In genomic region chr1:219414250-219414649, GRCh38 we compare ENCODE assay signal across 1 cellular context.
A peak's percentile ranks its signal among the peaks of the same experiment; 100 is the strongest.
TF ChIP-seq lines count a peak whose summit lies in the region.

No MANE protein-coding gene starts in this region.

TF ChIP-seq in HepG2, 621 proteins besides CTCF, POLR2A, EP300 and RAD21 (continued from another document and continues in another):
- TF ChIP-seq THRA (CRISPR knock-in tag; IDR thresholded peaks at IDR 0.05; ENCODE audit: borderline replicate concordance) (0 out of 2 replicates have a peak, but pooled peaks have one; percentile 40), ZNF768 (CRISPR knock-in tag; IDR thresholded peaks at IDR 0.05) (no peak), ONECUT2 (CRISPR knock-in tag; IDR thresholded peaks at IDR 0.05) (peak; percentile 59; the same call in 1 of the 2 replicates), KAT7 (CRISPR knock-in tag; IDR thresholded peaks at IDR 0.05; ENCODE audit: borderline replicate concordance) (no peak), ZNF451 (CRISPR knock-in tag; IDR thresholded peaks at IDR 0.05) (no peak), ZNF543 (CRISPR knock-in tag; IDR thresholded peaks at IDR 0.05) (no peak), NCOA1 (CRISPR knock-in tag; IDR thresholded peaks at IDR 0.05) (no peak), ZNF782 (CRISPR knock-in tag; IDR thresholded peaks at IDR 0.05; ENCODE audit: borderline replicate concordance) (no peak), ATAD3A (CRISPR knock-in tag; IDR thresholded peaks at IDR 0.05) (no peak), ELF4 (CRISPR knock-in tag; IDR thresholded peaks at IDR 0.05; ENCODE audit: borderline replicate concordance) (no peak), NR3C1 (CRISPR knock-in tag; IDR thresholded peaks at IDR 0.05) (no peak), ZNF484 (CRISPR knock-in tag; IDR thresholded peaks at IDR 0.05; ENCODE audit: borderline replicate concordance, low read depth) (no peak), ZNF17 (CRISPR knock-in tag; IDR thresholded peaks at IDR 0.05) (no peak), BRCA1 (CRISPR knock-in tag; IDR thresholded peaks at IDR 0.05) (no peak), SRY (CRISPR knock-in tag; IDR thresholded peaks at IDR 0.05) (no peak), ZNF24 (IDR thresholded peaks at IDR 0.05) (peak; percentile 37; the same call in 1 of the 2 replicates), DR1 (CRISPR knock-in tag; IDR thresholded peaks at IDR 0.05) (no peak), MLLT10 (CRISPR knock-in tag; IDR thresholded peaks at IDR 0.05) (no peak), MAX (IDR thresholded peaks at IDR 0.05) (no peak), ZFP90 (CRISPR knock-in tag; IDR thresholded peaks at IDR 0.05; ENCODE audit: borderline replicate concordance) (no peak), FOXC1 (CRISPR knock-in tag; IDR thresholded peaks at IDR 0.05; ENCODE audit: borderline replicate concordance) (no peak), ZBTB21 (CRISPR knock-in tag; IDR thresholded peaks at IDR 0.05) (no peak), KLF6 (CRISPR knock-in tag; IDR thresholded peaks at IDR 0.05) (no peak), TRIM22 (IDR thresholded peaks at IDR 0.05) (no peak), RARG (CRISPR knock-in tag; IDR thresholded peaks at IDR 0.05; ENCODE audit: low read depth) (no peak), PATZ1 (CRISPR knock-in tag; IDR thresholded peaks at IDR 0.05) (no peak), JARID2 (CRISPR knock-in tag; IDR thresholded peaks at IDR 0.05; ENCODE audit: insufficient replicate concordance) (no peak), ZNF616 (CRISPR knock-in tag; IDR thresholded peaks at IDR 0.05; ENCODE audit: low read depth) (no peak), ZNF224 (CRISPR knock-in tag; IDR thresholded peaks at IDR 0.05) (no peak), ZNF33B (CRISPR knock-in tag; IDR thresholded peaks at IDR 0.05) (no peak), FOXJ3 (CRISPR knock-in tag; IDR thresholded peaks at IDR 0.05; ENCODE audit: borderline replicate concordance) (peak; percentile 60; the same call in 1 of the 2 replicates), AKAP8 (CRISPR knock-in tag; IDR thresholded peaks at IDR 0.05) (no peak), ZFX (CRISPR knock-in tag; IDR thresholded peaks at IDR 0.05; ENCODE audit: low read depth) (no peak), NFATC3 (CRISPR knock-in tag; IDR thresholded peaks at IDR 0.05) (no peak), CBFB (CRISPR knock-in tag; IDR thresholded peaks at IDR 0.05) (no peak), FOXK2 (IDR thresholded peaks at IDR 0.05) (no peak), PCBP1 (IDR thresholded peaks at IDR 0.05; ENCODE audit: borderline replicate concordance, low read depth, low read length) (no peak), ZNF879 (CRISPR knock-in tag; IDR thresholded peaks at IDR 0.05) (no peak), THYN1 (CRISPR knock-in tag; IDR thresholded peaks at IDR 0.05; ENCODE audit: borderline replicate concordance, low read depth) (no peak), ZNF335 (CRISPR knock-in tag; IDR thresholded peaks at IDR 0.05) (0 out of 2 replicates have a peak, but pooled peaks have one; percentile 55), E2F5 (CRISPR knock-in tag; conservative IDR thresholded peaks at IDR 0.05) (no peak), PHF5A (CRISPR knock-in tag; IDR thresholded peaks at IDR 0.05; ENCODE audit: low read depth, unreplicated experiment) (peak; percentile 37), AGO2 (optimal IDR thresholded peaks at IDR 0.05; ENCODE audit: low read depth, low read length) (no peak), ZSCAN9 (CRISPR knock-in tag; IDR thresholded peaks at IDR 0.05; ENCODE audit: borderline replicate concordance) (no peak), HMGXB3 (CRISPR knock-in tag; IDR thresholded peaks at IDR 0.05; ENCODE audit: borderline replicate concordance) (no peak)
- TF ChIP-seq, protein P1, sequence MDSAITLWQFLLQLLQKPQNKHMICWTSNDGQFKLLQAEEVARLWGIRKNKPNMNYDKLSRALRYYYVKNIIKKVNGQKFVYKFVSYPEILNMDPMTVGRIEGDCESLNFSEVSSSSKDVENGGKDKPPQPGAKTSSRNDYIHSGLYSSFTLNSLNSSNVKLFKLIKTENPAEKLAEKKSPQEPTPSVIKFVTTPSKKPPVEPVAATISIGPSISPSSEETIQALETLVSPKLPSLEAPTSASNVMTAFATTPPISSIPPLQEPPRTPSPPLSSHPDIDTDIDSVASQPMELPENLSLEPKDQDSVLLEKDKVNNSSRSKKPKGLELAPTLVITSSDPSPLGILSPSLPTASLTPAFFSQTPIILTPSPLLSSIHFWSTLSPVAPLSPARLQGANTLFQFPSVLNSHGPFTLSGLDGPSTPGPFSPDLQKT (CRISPR knock-in tag; IDR thresholded peaks at IDR 0.05; ENCODE audit: borderline replicate concordance), result no peak
- TF ChIP-seq, protein P2, sequence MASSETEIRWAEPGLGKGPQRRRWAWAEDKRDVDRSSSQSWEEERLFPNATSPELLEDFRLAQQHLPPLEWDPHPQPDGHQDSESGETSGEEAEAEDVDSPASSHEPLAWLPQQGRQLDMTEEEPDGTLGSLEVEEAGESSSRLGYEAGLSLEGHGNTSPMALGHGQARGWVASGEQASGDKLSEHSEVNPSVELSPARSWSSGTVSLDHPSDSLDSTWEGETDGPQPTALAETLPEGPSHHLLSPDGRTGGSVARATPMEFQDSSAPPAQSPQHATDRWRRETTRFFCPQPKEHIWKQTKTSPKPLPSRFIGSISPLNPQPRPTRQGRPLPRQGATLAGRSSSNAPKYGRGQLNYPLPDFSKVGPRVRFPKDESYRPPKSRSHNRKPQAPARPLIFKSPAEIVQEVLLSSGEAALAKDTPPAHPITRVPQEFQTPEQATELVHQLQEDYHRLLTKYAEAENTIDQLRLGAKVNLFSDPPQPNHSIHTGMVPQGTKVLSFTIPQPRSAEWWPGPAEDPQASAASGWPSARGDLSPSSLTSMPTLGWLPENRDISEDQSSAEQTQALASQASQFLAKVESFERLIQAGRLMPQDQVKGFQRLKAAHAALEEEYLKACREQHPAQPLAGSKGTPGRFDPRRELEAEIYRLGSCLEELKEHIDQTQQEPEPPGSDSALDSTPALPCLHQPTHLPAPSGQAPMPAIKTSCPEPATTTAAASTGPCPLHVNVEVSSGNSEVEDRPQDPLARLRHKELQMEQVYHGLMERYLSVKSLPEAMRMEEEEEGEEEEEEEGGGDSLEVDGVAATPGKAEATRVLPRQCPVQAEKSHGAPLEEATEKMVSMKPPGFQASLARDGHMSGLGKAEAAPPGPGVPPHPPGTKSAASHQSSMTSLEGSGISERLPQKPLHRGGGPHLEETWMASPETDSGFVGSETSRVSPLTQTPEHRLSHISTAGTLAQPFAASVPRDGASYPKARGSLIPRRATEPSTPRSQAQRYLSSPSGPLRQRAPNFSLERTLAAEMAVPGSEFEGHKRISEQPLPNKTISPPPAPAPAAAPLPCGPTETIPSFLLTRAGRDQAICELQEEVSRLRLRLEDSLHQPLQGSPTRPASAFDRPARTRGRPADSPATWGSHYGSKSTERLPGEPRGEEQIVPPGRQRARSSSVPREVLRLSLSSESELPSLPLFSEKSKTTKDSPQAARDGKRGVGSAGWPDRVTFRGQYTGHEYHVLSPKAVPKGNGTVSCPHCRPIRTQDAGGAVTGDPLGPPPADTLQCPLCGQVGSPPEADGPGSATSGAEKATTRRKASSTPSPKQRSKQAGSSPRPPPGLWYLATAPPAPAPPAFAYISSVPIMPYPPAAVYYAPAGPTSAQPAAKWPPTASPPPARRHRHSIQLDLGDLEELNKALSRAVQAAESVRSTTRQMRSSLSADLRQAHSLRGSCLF (CRISPR knock-in tag; IDR thresholded peaks at IDR 0.05; ENCODE audit: borderline replicate concordance), result no peak
- TF ChIP-seq, protein P3, sequence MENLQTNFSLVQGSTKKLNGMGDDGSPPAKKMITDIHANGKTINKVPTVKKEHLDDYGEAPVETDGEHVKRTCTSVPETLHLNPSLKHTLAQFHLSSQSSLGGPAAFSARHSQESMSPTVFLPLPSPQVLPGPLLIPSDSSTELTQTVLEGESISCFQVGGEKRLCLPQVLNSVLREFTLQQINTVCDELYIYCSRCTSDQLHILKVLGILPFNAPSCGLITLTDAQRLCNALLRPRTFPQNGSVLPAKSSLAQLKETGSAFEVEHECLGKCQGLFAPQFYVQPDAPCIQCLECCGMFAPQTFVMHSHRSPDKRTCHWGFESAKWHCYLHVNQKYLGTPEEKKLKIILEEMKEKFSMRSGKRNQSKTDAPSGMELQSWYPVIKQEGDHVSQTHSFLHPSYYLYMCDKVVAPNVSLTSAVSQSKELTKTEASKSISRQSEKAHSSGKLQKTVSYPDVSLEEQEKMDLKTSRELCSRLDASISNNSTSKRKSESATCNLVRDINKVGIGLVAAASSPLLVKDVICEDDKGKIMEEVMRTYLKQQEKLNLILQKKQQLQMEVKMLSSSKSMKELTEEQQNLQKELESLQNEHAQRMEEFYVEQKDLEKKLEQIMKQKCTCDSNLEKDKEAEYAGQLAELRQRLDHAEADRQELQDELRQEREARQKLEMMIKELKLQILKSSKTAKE (CRISPR knock-in tag; IDR thresholded peaks at IDR 0.05; ENCODE audit: borderline replicate concordance), result no peak
